29 cellular contexts compared by ENCODE assay signal in the genomic region with DNA sequence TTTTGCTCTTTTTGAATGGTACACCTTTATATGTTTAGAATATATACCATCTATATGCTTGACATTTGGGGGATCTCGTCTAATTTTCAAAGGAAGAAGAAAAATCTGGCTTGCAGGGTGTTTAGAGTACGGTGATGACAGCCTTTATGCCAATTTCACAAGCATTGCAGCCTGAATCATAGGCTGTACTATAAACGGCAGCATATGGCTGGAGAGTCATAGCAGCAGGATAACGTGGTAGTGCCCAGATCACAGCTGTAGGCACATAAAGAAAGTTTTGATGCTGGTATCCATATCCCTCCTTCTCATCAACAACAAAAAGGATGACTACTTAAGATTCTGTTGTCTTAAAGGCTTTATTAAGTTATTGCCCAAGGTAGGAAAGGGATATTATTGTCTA.
A peak's percentile ranks its signal among the peaks of the same experiment; 100 is the strongest.
DNase-seq lines count a peak whose midpoint lies in the region; ATAC-seq and TF ChIP-seq lines count a peak whose summit lies in the region.
"Had no signal": no experiment of that assay in that cellular context is flagged by ENCODE, and none has a peak within 500 bp of the region (broad histone marks: within the 10 kb centered on the region; RNA-seq: fewer than 3 reads in every experiment).

No MANE protein-coding gene starts in this region.

- 73 to 81% methylated on average over 4 of the region's 4 CpGs for WGBS in aorta, 2 donors

- TF ChIP-seq CTCF in choroid plexus epithelial cell (conservative IDR thresholded peaks at IDR 0.05; ENCODE audit: low read depth, low read length) (no peak), A673 (conservative IDR thresholded peaks at IDR 0.05; ENCODE audit: low read depth, low read length) (no peak)

- H3K4me1 Mint-ChIP-seq in T-helper 2 cell treated with Interferon-gamma antibody and Interleukin-4, amounts not matched to agents 5 μg/mL and 100 μg/mL, for 36 hours (ENCODE audit: low read depth): no peaks in the 10 kb centered on the region
- H3K4me1 Mint-ChIP-seq: stimulated activated naive CD8-positive, alpha-beta T cell treated with anti-CD3 and anti-CD28 coated beads, Interleukin-15, amount 100 ng/mL, for 72 hours had no signal

- CTCF ChIA-PET in A673 (lab: Charles Lee): no interaction called here

- H3K27ac ChIP-seq in substantia nigra (ENCODE audit: low read depth, low read length, poor library complexity, severe bottlenecking) (peak overlapping the region; percentile 36), A673 (ENCODE audit: low read depth, low read length, poor library complexity, severe bottlenecking) (no peak overlapping the region), aorta (ENCODE audit: low read depth in 1 of 2, low read length in 2 of 2) (no peak overlapping the region)
- H3K27ac ChIP-seq: BLaER1 treated with 17β-estradiol and CSF1 and Interleukin-3, amounts not matched to agents 10 nM and 100 nM; heart right ventricle; KMS-11; neutrophil; transverse colon had no signal

- no peaks in the 10 kb centered on the region for H3K36me3 Mint-ChIP-seq in T-helper 2 cell treated with Interferon-gamma antibody and Interleukin-4, amounts not matched to agents 5 μg/mL and 100 μg/mL, for 36 hours (ENCODE audit: low read depth)

- intact Hi-C loops in A673 (cut with micrococcal nuclease; ENCODE audit: unreplicated experiment): no loop called here
- intact Hi-C loops in aorta (cut with DNase I): loop anchor here in 1 of 2 donors (5.0 kb wide), 1 partner anchor 175 kb away; no protein-coding TSS in a partner anchor

- H3K4me1 ChIP-seq in A673 (ENCODE audit: insufficient read depth, low read length, poor library complexity, severe bottlenecking) (no peaks in the 10 kb centered on the region), aorta (ENCODE audit: control insufficient read depth in 1 of 2, insufficient read depth in 2 of 2, low read length in 2 of 2) (no peaks in the 10 kb centered on the region)
- H3K4me1 ChIP-seq: BLaER1 treated with 17β-estradiol and CSF1 and Interleukin-3, amounts not matched to agents 10 nM and 100 nM; HAP-1; heart right ventricle; transverse colon had no signal

- no peaks in the 10 kb centered on the region for H3K9me3 Mint-ChIP-seq in T-helper 2 cell treated with Interferon-gamma antibody and Interleukin-4, amounts not matched to agents 5 μg/mL and 100 μg/mL, for 36 hours
- H3K9me3 Mint-ChIP-seq: activated T-cell treated with anti-CD3 and anti-CD28 coated beads, Interleukin-2, amount 50 U/mL, for 72 hours; stimulated activated naive CD8-positive, alpha-beta T cell treated with anti-CD3 and anti-CD28 coated beads, Interleukin-15, amount 100 ng/mL, for 72 hours had no signal

- no peaks in the 10 kb centered on the region for H3K27me3 Mint-ChIP-seq in T-helper 2 cell treated with Interferon-gamma antibody and Interleukin-4, amounts not matched to agents 5 μg/mL and 100 μg/mL, for 36 hours (ENCODE audit: low read depth)
- H3K27me3 Mint-ChIP-seq: effector memory CD8-positive, alpha-beta T cell; stimulated activated naive CD8-positive, alpha-beta T cell treated with anti-CD3 and anti-CD28 coated beads, Interleukin-15, amount 100 ng/mL, for 72 hours had no signal

- H3K36me3 ChIP-seq in MG63 (no peaks in the 10 kb centered on the region), A673 (ENCODE audit: insufficient read depth, low read length, poor library complexity, severe bottlenecking) (no peaks in the 10 kb centered on the region), aorta (ENCODE audit: control insufficient read depth in 1 of 2, insufficient read depth in 2 of 2, low read length in 1 of 2) (no peaks in the 10 kb centered on the region)
- H3K36me3 ChIP-seq: BLaER1 treated with 17β-estradiol and CSF1 and Interleukin-3, amounts not matched to agents 10 nM and 100 nM; HAP-1; heart right ventricle; neutrophil; transverse colon had no signal

- no peak for ATAC-seq in aorta (ENCODE audit: low FRiP score)
- ATAC-seq: activated CD4-positive, CD25-positive, alpha-beta regulatory T cell treated with anti-CD3 and anti-CD28 coated beads, Interleukin-2, amount 50 U/mL, for 24 hours; activated T-cell treated with anti-CD3 and anti-CD28 coated beads, Interleukin-2, amount 50 U/mL, for 72 hours; effector memory CD8-positive, alpha-beta T cell; heart right ventricle; left ventricle myocardium superior; right cardiac atrium; stimulated activated naive CD8-positive, alpha-beta T cell treated with anti-CD3 and anti-CD28 coated beads, Interleukin-15, amount 100 ng/mL, for 72 hours had no signal

- no peak overlapping the region for H3K27ac Mint-ChIP-seq in T-helper 2 cell treated with Interferon-gamma antibody and Interleukin-4, amounts not matched to agents 5 μg/mL and 100 μg/mL, for 36 hours
- H3K27ac Mint-ChIP-seq: activated T-cell treated with anti-CD3 and anti-CD28 coated beads, Interleukin-2, amount 50 U/mL, for 72 hours; effector memory CD8-positive, alpha-beta T cell; stimulated activated naive CD8-positive, alpha-beta T cell treated with anti-CD3 and anti-CD28 coated beads, Interleukin-15, amount 100 ng/mL, for 72 hours had no signal

- POLR2A ChIA-PET in A673 (lab: Charles Lee; ENCODE audit: low non-redundant PET): no interaction called here

- H3K4me3 Mint-ChIP-seq in T-helper 2 cell treated with Interferon-gamma antibody and Interleukin-4, amounts not matched to agents 5 μg/mL and 100 μg/mL, for 36 hours: no peak overlapping the region
- H3K4me3 Mint-ChIP-seq: activated T-cell treated with anti-CD3 and anti-CD28 coated beads, Interleukin-2, amount 50 U/mL, for 72 hours; effector memory CD8-positive, alpha-beta T cell; stimulated activated naive CD8-positive, alpha-beta T cell treated with anti-CD3 and anti-CD28 coated beads, Interleukin-15, amount 100 ng/mL, for 72 hours had no signal

- H3K4me3 ChIP-seq in MG63 (no peak overlapping the region), choroid plexus epithelial cell (ENCODE audit: low read depth, low read length) (no peak overlapping the region), A673 (ENCODE audit: low read depth, low read length, poor library complexity, severe bottlenecking) (no peak overlapping the region), aorta (ENCODE audit: low read length in 2 of 2) (no peak overlapping the region)
- H3K4me3 ChIP-seq: BLaER1 treated with 17β-estradiol and CSF1 and Interleukin-3, amounts not matched to agents 10 nM and 100 nM; HAP-1; heart right ventricle; transverse colon had no signal

- H3K27me3 ChIP-seq in MG63 (no peaks in the 10 kb centered on the region), A673 (replicated peaks; ENCODE audit: insufficient read depth, low read depth, low read length, poor library complexity) (peaks cover 24% of the 10 kb centered on the region), aorta (ENCODE audit: control insufficient read depth in 1 of 2, insufficient read depth in 2 of 2, low read length in 1 of 2) (no peaks in the 10 kb centered on the region)
- H3K27me3 ChIP-seq: BLaER1 treated with 17β-estradiol and CSF1 and Interleukin-3, amounts not matched to agents 10 nM and 100 nM; heart right ventricle; neutrophil; transverse colon had no signal

- DNase-seq in MG63 (peak; percentile 12), NCI-H345 treated with DMSO at 0.1 percent for 48 hours (lab: John Stamatoyannopoulos, UW; ENCODE audit: unreplicated experiment) (peak; percentile 97), choroid plexus epithelial cell (ENCODE audit: low read depth) (peak; percentile 11), substantia nigra (lab: John Stamatoyannopoulos, UW) (no peak), A673 (ENCODE audit: low spot score) (no peak), aorta (no peak)
- no peak for DNase-seq in T-helper 2 cell treated with Interferon-gamma antibody and Interleukin-4, amounts not matched to agents 5 μg/mL and 100 μg/mL, for 36 hours (ENCODE audit: low spot score)
- DNase-seq: activated CD4-positive, alpha-beta T cell treated with anti-CD3 and anti-CD28 coated beads, Interleukin-2, amount 50 U/mL, for 48 hours; activated T-cell treated with anti-CD3 and anti-CD28 coated beads, Interleukin-2, amount 50 U/mL, for 72 hours; caudate nucleus; cortex of kidney; DMS53; effector memory CD8-positive, alpha-beta T cell; erythroblast; heart right ventricle; kidney; left ventricle myocardium superior; NCI-H2107; right cardiac atrium; RPMI8226; stimulated activated CD8-positive, alpha-beta memory T cell treated with anti-CD3 and anti-CD28 coated beads, Interleukin-4, amount 100 ng/mL, for 48 hours; stimulated activated naive CD8-positive, alpha-beta T cell treated with anti-CD3 and anti-CD28 coated beads, Interleukin-15, amount 100 ng/mL, for 72 hours; T-helper 1 cell; transverse colon had no signal

- no peaks in the 10 kb centered on the region for H3K9me3 ChIP-seq in MG63
- H3K9me3 ChIP-seq in A673 (ENCODE audit: low read depth, low read length, poor library complexity, severe bottlenecking): no peaks in the 10 kb centered on the region
- H3K9me3 ChIP-seq in aorta (ENCODE audit: control insufficient read depth, low read length): no peaks in the 10 kb centered on the region
- H3K9me3 ChIP-seq: HAP-1, heart right ventricle, neutrophil, transverse colon had no signal

- BruUV-seq in A673 (replicated peaks; lab: Mats Ljungman, UMichigan): no TSS peak

Comparison
In these comparisons a context has a peak if more than half of its experiments do, and no peak if none do; other contexts are left out.
1. DNase-seq: peak in MG63 (single experiment), NCI-H345 treated with DMSO at 0.1 percent for 48 hours (single experiment) and choroid plexus epithelial cell (single experiment); none in substantia nigra (0 of 49), A673 (single experiment), T-helper 2 cell treated with Interferon-gamma antibody and Interleukin-4, amounts not matched to agents 5 μg/mL and 100 μg/mL, for 36 hours (single experiment) and aorta (0 of 2).